ENCODE assay signal across 29 cellular contexts in the genomic region with DNA sequence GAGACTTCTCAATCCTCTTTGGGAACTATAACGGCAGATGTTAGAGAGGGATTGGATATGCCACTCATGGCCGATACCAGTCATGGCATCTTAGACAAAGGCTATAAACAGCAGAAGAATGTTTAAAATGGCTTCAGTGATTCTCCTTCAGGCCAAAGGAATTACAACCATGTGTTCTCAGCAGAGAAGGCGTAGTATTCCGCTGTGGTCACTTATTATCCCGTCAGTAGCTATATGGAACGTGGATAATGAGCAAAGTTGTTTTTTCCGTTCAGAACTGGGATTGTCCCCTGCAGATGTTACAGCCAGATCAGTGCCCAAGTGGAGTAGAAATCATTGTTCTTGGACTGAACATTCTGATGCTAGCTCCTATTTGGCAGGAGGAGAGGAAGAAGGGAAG. TPM values are rescaled to one million over a fixed set of nuclear protein-coding genes. Genes with fewer than 3 reads are reported as not detected.
"Had no signal": no experiment of that assay in that cellular context is flagged by ENCODE, and none has a peak within 500 bp of the region (broad histone marks: within the 10 kb centered on the region; RNA-seq: fewer than 3 reads in every experiment).

No MANE protein-coding gene starts in this region.

- H3K36me3 ChIP-seq: cardiac muscle cell, gastrocnemius medialis, neutrophil, ovary, prostate gland, right atrium auricular region, thyroid gland had no signal

- H3K27me3 ChIP-seq: cardiac muscle cell, neutrophil, ovary, right atrium auricular region, thyroid gland had no signal

- H3K9me3 Mint-ChIP-seq: activated CD4-positive, alpha-beta memory T cell treated with anti-CD3 and anti-CD28 coated beads, Interleukin-2, amount 10 ng/mL, durations not matched to agents 7 days and 5 days; activated naive CD4-positive, alpha-beta T cell treated with anti-CD3 and anti-CD28 coated beads for 36 hours; activated T-cell treated with anti-CD3 and anti-CD28 coated beads, Interleukin-2, amount 50 U/mL, for 72 hours; stimulated activated naive CD8-positive, alpha-beta T cell treated with anti-CD3 and anti-CD28 coated beads, Interleukin-15, Interleukin-2, amounts not matched to agents 100 ng/mL and 50 ng/mL, for 24 hours; T-helper 1 cell treated with Interleukin-12 subunit alpha and Interleukin-12 subunit beta and Interleukin-4 antibody, amounts not matched to agents 30 μg/mL and 1 μg/mL, for 36 hours had no signal

- H3K4me3 ChIP-seq: cardiac muscle cell, gastrocnemius medialis, ovary, prostate gland, right atrium auricular region, thyroid gland had no signal

- DNase-seq: activated CD4-positive, alpha-beta memory T cell treated with anti-CD3 and anti-CD28 coated beads, Interleukin-2, amount 10 ng/mL, durations not matched to agents 7 days and 5 days; activated CD4-positive, alpha-beta T cell treated with anti-CD3 and anti-CD28 coated beads for 4 hours; activated effector memory CD4-positive, alpha-beta T cell treated with Interleukin-2 at 50 U/mL for 16 hours; activated naive CD4-positive, alpha-beta T cell treated with anti-CD3 and anti-CD28 coated beads for 36 hours; activated T-cell treated with anti-CD3 and anti-CD28 coated beads, Interleukin-2, amount 50 U/mL, for 72 hours; effector CD4-positive, alpha-beta T cell; erythroblast; gastrocnemius medialis; islet precursor cell; left cardiac atrium; midbrain; ovary; stimulated activated CD4-positive, alpha-beta T cell treated with anti-CD3 and anti-CD28 coated beads, Interleukin-12 subunit alpha, Interleukin-12 subunit beta, amount 100 ng/mL, for 4 hours; stimulated activated CD4-positive, alpha-beta T cell treated with anti-CD3 and anti-CD28 coated beads, Interleukin-4, amount 100 ng/mL, for 4 hours; substantia nigra; T1000; thyroid gland had no signal

- H3K4me1 Mint-ChIP-seq: activated CD4-positive, alpha-beta memory T cell treated with anti-CD3 and anti-CD28 coated beads, Interleukin-2, amount 10 ng/mL, durations not matched to agents 7 days and 5 days had no signal

- ATAC-seq: activated T-cell treated with anti-CD3 and anti-CD28 coated beads, Interleukin-2, amount 50 U/mL, for 72 hours; gastrocnemius medialis; left cardiac atrium; WTC11 had no signal

- H3K36me3 Mint-ChIP-seq: WTC11 had no signal

- H3K27ac ChIP-seq: cardiac muscle cell, gastrocnemius medialis, neutrophil, ovary, prostate gland, right atrium auricular region, thyroid gland had no signal

- H3K4me1 ChIP-seq: gastrocnemius medialis, prostate gland, right atrium auricular region, thyroid gland had no signal

- H3K27ac Mint-ChIP-seq: activated CD4-positive, alpha-beta memory T cell treated with anti-CD3 and anti-CD28 coated beads, Interleukin-2, amount 10 ng/mL, durations not matched to agents 7 days and 5 days; activated naive CD4-positive, alpha-beta T cell treated with anti-CD3 and anti-CD28 coated beads for 36 hours; activated T-cell treated with anti-CD3 and anti-CD28 coated beads, Interleukin-2, amount 50 U/mL, for 72 hours; nephron; stimulated activated naive CD8-positive, alpha-beta T cell treated with anti-CD3 and anti-CD28 coated beads, Interleukin-15, Interleukin-2, amounts not matched to agents 100 ng/mL and 50 ng/mL, for 24 hours; T-helper 1 cell treated with Interleukin-12 subunit alpha and Interleukin-12 subunit beta and Interleukin-4 antibody, amounts not matched to agents 30 μg/mL and 1 μg/mL, for 36 hours; WTC11 had no signal

- H3K4me3 Mint-ChIP-seq: activated CD4-positive, alpha-beta memory T cell treated with anti-CD3 and anti-CD28 coated beads, Interleukin-2, amount 10 ng/mL, durations not matched to agents 7 days and 5 days; activated naive CD4-positive, alpha-beta T cell treated with anti-CD3 and anti-CD28 coated beads for 36 hours; activated T-cell treated with anti-CD3 and anti-CD28 coated beads, Interleukin-2, amount 50 U/mL, for 72 hours; nephron; stimulated activated naive CD8-positive, alpha-beta T cell treated with anti-CD3 and anti-CD28 coated beads, Interleukin-15, Interleukin-2, amounts not matched to agents 100 ng/mL and 50 ng/mL, for 24 hours; T-helper 1 cell treated with Interleukin-12 subunit alpha and Interleukin-12 subunit beta and Interleukin-4 antibody, amounts not matched to agents 30 μg/mL and 1 μg/mL, for 36 hours; WTC11 had no signal

- H3K9me3 ChIP-seq: gastrocnemius medialis, neutrophil, ovary, prostate gland, right atrium auricular region, thyroid gland had no signal

- H3K27me3 Mint-ChIP-seq: activated CD4-positive, alpha-beta memory T cell treated with anti-CD3 and anti-CD28 coated beads, Interleukin-2, amount 10 ng/mL, durations not matched to agents 7 days and 5 days had no signal

RNA-seq across cellular contexts. Expression of gene TEX36, which starts 43.1 kb away (rescaled TPM):
- total RNA-seq: activated CD4-positive, alpha-beta memory T cell treated with anti-CD3 and anti-CD28 coated beads, Interleukin-2, amount 10 ng/mL, durations not matched to agents 7 days and 5 days; activated naive CD4-positive, alpha-beta T cell treated with anti-CD3 and anti-CD28 coated beads for 36 hours; activated T-cell treated with anti-CD3 and anti-CD28 coated beads, Interleukin-2, amount 50 U/mL, for 72 hours; cardiac muscle cell; chondrocyte; gastrocnemius medialis; left cardiac atrium; liver; ovary; prostate gland; right atrium auricular region; skeletal muscle tissue; thyroid gland; urinary bladder; WTC11 had no signal
- polyA plus RNA-seq: cardiac muscle cell, liver, ovary, urinary bladder had no signal
